8 cellular contexts compared by ENCODE assay signal in genomic region chr17:47694818-47695663, GRCh38. TPM values are rescaled to one million over a fixed set of nuclear protein-coding genes. Genes with fewer than 3 reads are reported as not detected.
DNase-seq lines count a peak whose midpoint lies in the region; ATAC-seq and TF ChIP-seq lines count a peak whose summit lies in the region.

No MANE protein-coding gene starts in this region.

- H3K4me3 ChIP-seq in GM23338 (peak overlapping the region; percentile 93), iPS DF 6.9 (ENCODE audit: low read length) (peak overlapping the region; percentile 37; the same call in 1 of the 2 replicates), sigmoid colon (peak overlapping the region; percentile 82 to 100 (median 91))

- peaks cover 41% of the 10 kb centered on the region for H3K4me1 Mint-ChIP-seq in GM23338

- H3K36me3 Mint-ChIP-seq in GM23338 (ENCODE audit: low read depth) = peaks cover 3% of the 10 kb centered on the region; the same call in 2 of the 3 replicates

- H3K9me3 ChIP-seq in iPS DF 6.9 (ENCODE audit: control insufficient read depth, insufficient read depth, low read length) = no peaks in the 10 kb centered on the region
- no peaks in the 10 kb centered on the region for H3K9me3 ChIP-seq in sigmoid colon

- H3K4me3 Mint-ChIP-seq in GM23338 = peak overlapping the region; percentile 88

- TF ChIP-seq CTCF in GM23338 (conservative IDR thresholded peaks at IDR 0.05; ENCODE audit: low read depth in 2 of 2) (no peak), sigmoid colon (IDR thresholded peaks at IDR 0.05) (no peak)

- H2AFZ ChIP-seq in GM23338 = peak overlapping the region; percentile 90

- peaks cover 23% of the 10 kb centered on the region for H3K4me1 ChIP-seq in GM23338 (ENCODE audit: insufficient read depth)
- peaks cover 11% of the 10 kb centered on the region; the same call in 1 of the 2 replicates for H3K4me1 ChIP-seq in iPS DF 6.9 (ENCODE audit: control insufficient read depth, insufficient read depth, low read length)
- peaks cover 0 to 24% (median 20%) of the 10 kb centered on the region in 4 donors for H3K4me1 ChIP-seq in sigmoid colon

- H3K27ac Mint-ChIP-seq in GM23338 = peak overlapping the region; percentile 18; the same call in 1 of the 2 replicates

- no peak for TF ChIP-seq EP300 in sigmoid colon (IDR thresholded peaks at IDR 0.05)

- H4K20me1 ChIP-seq in GM23338 (replicated peaks; ENCODE audit: insufficient read depth) = 0 out of 2 replicates have a peak, but pooled peaks cover 3% of the 10 kb centered on the region

- peaks cover 8% of the 10 kb centered on the region; the same call in 1 of the 2 replicates for H3K27me3 ChIP-seq in GM23338 (ENCODE audit: insufficient read depth)
- no peaks in the 10 kb centered on the region for H3K27me3 ChIP-seq in iPS DF 6.9 (ENCODE audit: control insufficient read depth, insufficient read depth, low read length)
- H3K27me3 ChIP-seq in sigmoid colon = no peaks in the 10 kb centered on the region

- H3K36me3 ChIP-seq in GM23338 (ENCODE audit: insufficient read depth) (no peaks in the 10 kb centered on the region; the same call in 1 of the 2 replicates), iPS DF 6.9 (ENCODE audit: control insufficient read depth, insufficient read depth, low read length) (0 out of 2 replicates have a peak, but pooled peaks cover 2% of the 10 kb centered on the region), sigmoid colon (peaks cover 0 to 14% (median 3%) of the 10 kb centered on the region in 4 donors)

- no peak for TF ChIP-seq POLR2A in sigmoid colon (IDR thresholded peaks at IDR 0.05)

- DNase-seq in GM23338 (ENCODE audit: low spot score) (peak; percentile 71), SKM-1 treated with dmso at 0.1 percent for 144 hours (lab: John Stamatoyannopoulos, UW; ENCODE audit: unreplicated experiment) (peak; percentile 71), astrocyte of the hippocampus (ENCODE audit: low read depth, low spot score) (peak; percentile 49), iPS DF 6.9 (ENCODE audit: low read depth, low spot score) (no peak), sigmoid colon (peak; percentile 87), DMS 273 treated with DMSO at 0.1 percent for 48 hours (lab: John Stamatoyannopoulos, UW) (no peak), NCI-H446 (lab: John Stamatoyannopoulos, UW) (no peak)

- H3K4me2 ChIP-seq in GM23338 = peak overlapping the region; percentile 99

- H3K27me3 Mint-ChIP-seq in GM23338 (ENCODE audit: insufficient read depth, low read depth, poor library complexity) = peaks cover 13% of the 10 kb centered on the region

- H3K27ac ChIP-seq in GM23338 (ENCODE audit: low read depth) = no peak overlapping the region
- no peak overlapping the region for H3K27ac ChIP-seq in iPS DF 6.9 (ENCODE audit: low read length)
- H3K27ac ChIP-seq in sigmoid colon = peak overlapping the region; percentile 88 to 92 (median 90)

- no CpG with 5 or more reads among the region's 60 CpGs for WGBS in iPS DF 6.9 (ENCODE audit: insufficient coverage, insufficient read length)
- 2 to 3% methylated on average over 60 of the region's 60 CpGs for WGBS in sigmoid colon, 2 donors

- intact Hi-C loops in sigmoid colon (cut with DNase I) = loop anchor here (5.0 kb wide), 2 partner anchors 43 to 97 kb away; no protein-coding TSS in a partner anchor

- ATAC-seq in GM23338 = peak; percentile 0
- ATAC-seq in GM18868 (IDR thresholded peaks at IDR 0.05; ENCODE audit: unreplicated experiment) = no peak

- no peaks in the 10 kb centered on the region for H3K9me2 ChIP-seq in GM23338 (ENCODE audit: insufficient read depth)

- H3K9me3 Mint-ChIP-seq in GM23338 = no peaks in the 10 kb centered on the region

- H3F3A ChIP-seq in GM23338 (replicated peaks; ENCODE audit: low read depth) = peaks cover 14% of the 10 kb centered on the region; the same call in 1 of the 2 replicates

- no peaks in the 10 kb centered on the region for H3K79me2 ChIP-seq in GM23338 (replicated peaks; ENCODE audit: insufficient read depth)

TF ChIP-seq in GM23338, 12 proteins besides CTCF, POLR2A, EP300 and RAD21:
- TF ChIP-seq ZNF331 (CRISPR knock-in tag; IDR thresholded peaks at IDR 0.05; ENCODE audit: low read depth) (no peak), POLR2AphosphoS5 (IDR thresholded peaks at IDR 0.05; ENCODE audit: low read depth) (peak; percentile 30; the same call in 1 of the 2 replicates)

RNA-seq across cellular contexts. Expression of gene TBKBP1, which starts 1.1 kb away (rescaled TPM):
- total RNA-seq in GM23338 (2014; rRNA removed; shearing (Covaris generic)) = 10.6 and 12.1 TPM in 2 replicates
- polyA plus RNA-seq in GM23338 (2016; fragmentation: Nextera tagmentation; extraction: Ambion mirVana) (2.2 and 2.5 TPM in 2 replicates), sigmoid colon (1 to 10 TPM; 3.5 to 4.6 (median 4.2) TPM)
- 10 to 100 TPM in 2 of 4 donors, 1 to 10 TPM in 2; 7.8 to 25.5 (median 11.2) TPM for total RNA-seq in sigmoid colon

RNA-seq across cellular contexts. Expression of gene TBX21, which starts 38.0 kb away (rescaled TPM):
- total RNA-seq in GM23338 (2014; rRNA removed; shearing (Covaris generic)) = not detected in 2 replicates
- polyA plus RNA-seq in GM23338 (2016; fragmentation: Nextera tagmentation; extraction: Ambion mirVana) (not detected in 2 replicates), sigmoid colon (1 to 10 TPM in 1 of 3 donors, under 1 TPM in 2; under 0.01 to 1.2 (median 0.23) TPM)
- under 1 TPM in 2 of 4 donors, not detected in 2; 0.36 to 0.41 TPM for total RNA-seq in sigmoid colon

RNA-seq across cellular contexts. Expression of gene KPNB1, which starts 45.3 kb away (rescaled TPM):
- 526 and 599 TPM in 2 replicates for total RNA-seq in GM23338 (2014; rRNA removed; shearing (Covaris generic))
- 219 and 274 TPM in 2 replicates for polyA plus RNA-seq in GM23338 (2016; fragmentation: Nextera tagmentation; extraction: Ambion mirVana)
- 100 to 1,000 TPM; 185 to 268 (median 214) TPM for total RNA-seq in sigmoid colon
- 100 to 1,000 TPM in 1 of 3 donors, 10 to 100 TPM in 2; 23.4 to 103 (median 39.1) TPM for polyA plus RNA-seq in sigmoid colon

Comparison
In these comparisons a context has a peak if more than half of its experiments do, and no peak if none do; other contexts are left out.
1. DNase-seq: peak in GM23338 (single experiment), SKM-1 treated with dmso at 0.1 percent for 144 hours (single experiment), astrocyte of the hippocampus (single experiment) and sigmoid colon (single experiment); none in iPS DF 6.9 (single experiment), DMS 273 treated with DMSO at 0.1 percent for 48 hours (single experiment) and NCI-H446 (0 of 2).
2. H3K27ac ChIP-seq: peak in sigmoid colon (4 of 4); none in GM23338 (single experiment) and iPS DF 6.9 (single experiment).
3. H3K4me3 ChIP-seq: peak in every context shown above with its lines; median percentile 93 in GM23338; 91 in sigmoid colon; 37 in iPS DF 6.9.